ENCODE assay signal across 9 cellular contexts in genomic region chr10:69958232-69958902, GRCh38.
DNase-seq lines count a peak whose midpoint lies in the region; ATAC-seq, FAIRE-seq and TF ChIP-seq lines count a peak whose summit lies in the region.
"Had no signal": no experiment of that assay in that cellular context is flagged by ENCODE, and none has a peak within 500 bp of the region (broad histone marks: within the 10 kb centered on the region; RNA-seq: fewer than 3 reads in every experiment).

No MANE protein-coding gene starts in this region.

- H3K27me3 Mint-ChIP-seq in CD4-positive, CD25-positive, alpha-beta regulatory T cell: peaks cover 18% of the 10 kb centered on the region

- no peak overlapping the region for H3K27ac ChIP-seq in CD4-positive, CD25-positive, alpha-beta regulatory T cell (ENCODE audit: insufficient read depth, low read length, poor library complexity, severe bottlenecking)
- H3K27ac ChIP-seq in neutrophil: no peak overlapping the region

- TF ChIP-seq CTCF in LNCAP (IDR thresholded peaks at IDR 0.05) (peak; percentile 89), neutrophil (IDR thresholded peaks at IDR 0.05) (peak; percentile 70)

- no peaks in the 10 kb centered on the region for H3K9me3 ChIP-seq in CD4-positive, CD25-positive, alpha-beta regulatory T cell (ENCODE audit: control insufficient read depth in 2 of 2, low read length in 2 of 2)
- H3K9me3 ChIP-seq in neutrophil: no peaks in the 10 kb centered on the region

- DNase-seq in CD4-positive, CD25-positive, alpha-beta regulatory T cell: peak in 2 of 3 donors; percentile 9 to 46
- DNase-seq in GM18507 (ENCODE audit: extremely low spot score, insufficient read length, low read depth) (peak; percentile 35), SKM-1 treated with dmso at 0.1 percent for 144 hours (lab: John Stamatoyannopoulos, UW; ENCODE audit: unreplicated experiment) (peak; percentile 72)

- no peak for ATAC-seq in CD4-positive, CD25-positive, alpha-beta regulatory T cell (ENCODE audit: low read depth in 2 of 2)
- peak; percentile 64 for ATAC-seq in esophagus mucosa
- no peak for ATAC-seq in HG03439 (IDR thresholded peaks at IDR 0.05; ENCODE audit: unreplicated experiment)
- ATAC-seq in GM21825 (IDR thresholded peaks at IDR 0.05; ENCODE audit: unreplicated experiment): no peak

- H3K4me3 ChIP-seq in CD4-positive, CD25-positive, alpha-beta regulatory T cell (ENCODE audit: low read depth, low read length): no peak overlapping the region
- H3K4me3 ChIP-seq in neutrophil (ENCODE audit: low read depth in 1 of 2, low read length in 1 of 2): no peak overlapping the region
- H3K4me3 ChIP-seq: SK-N-MC had no signal

- no peak overlapping the region for H3K4me3 Mint-ChIP-seq in CD4-positive, CD25-positive, alpha-beta regulatory T cell

- H3K36me3 ChIP-seq in CD4-positive, CD25-positive, alpha-beta regulatory T cell (ENCODE audit: control insufficient read depth, insufficient read depth, low read length): no peaks in the 10 kb centered on the region
- no peaks in the 10 kb centered on the region for H3K36me3 ChIP-seq in neutrophil

- FAIRE-seq in GM18507 (lab: Jason Lieb, UNC): peak; percentile 80

- no peaks in the 10 kb centered on the region for H3K36me3 Mint-ChIP-seq in CD4-positive, CD25-positive, alpha-beta regulatory T cell

- H3K4me1 Mint-ChIP-seq in CD4-positive, CD25-positive, alpha-beta regulatory T cell: no peaks in the 10 kb centered on the region

- no peak overlapping the region for H3K27ac Mint-ChIP-seq in CD4-positive, CD25-positive, alpha-beta regulatory T cell

- no peaks in the 10 kb centered on the region for H3K4me1 ChIP-seq in CD4-positive, CD25-positive, alpha-beta regulatory T cell (ENCODE audit: control insufficient read depth, insufficient read depth, low read length, poor library complexity, severe bottlenecking)
- peaks cover 19 to 37% of the 10 kb centered on the region in 2 experiments for H3K4me1 ChIP-seq in neutrophil (ENCODE audit: control insufficient read depth in 1 of 2, insufficient read depth in 1 of 2, low read depth in 1 of 2, low read length in 1 of 2)

- H3K9me3 Mint-ChIP-seq in CD4-positive, CD25-positive, alpha-beta regulatory T cell: peaks cover 0 to 1% (median 0%) of the 10 kb centered on the region in 7 donors

- peaks cover 4% of the 10 kb centered on the region for H3K27me3 ChIP-seq in CD4-positive, CD25-positive, alpha-beta regulatory T cell (ENCODE audit: control insufficient read depth, insufficient read depth, low read length)
- peaks cover 18% of the 10 kb centered on the region for H3K27me3 ChIP-seq in neutrophil
